In the genomic region with DNA sequence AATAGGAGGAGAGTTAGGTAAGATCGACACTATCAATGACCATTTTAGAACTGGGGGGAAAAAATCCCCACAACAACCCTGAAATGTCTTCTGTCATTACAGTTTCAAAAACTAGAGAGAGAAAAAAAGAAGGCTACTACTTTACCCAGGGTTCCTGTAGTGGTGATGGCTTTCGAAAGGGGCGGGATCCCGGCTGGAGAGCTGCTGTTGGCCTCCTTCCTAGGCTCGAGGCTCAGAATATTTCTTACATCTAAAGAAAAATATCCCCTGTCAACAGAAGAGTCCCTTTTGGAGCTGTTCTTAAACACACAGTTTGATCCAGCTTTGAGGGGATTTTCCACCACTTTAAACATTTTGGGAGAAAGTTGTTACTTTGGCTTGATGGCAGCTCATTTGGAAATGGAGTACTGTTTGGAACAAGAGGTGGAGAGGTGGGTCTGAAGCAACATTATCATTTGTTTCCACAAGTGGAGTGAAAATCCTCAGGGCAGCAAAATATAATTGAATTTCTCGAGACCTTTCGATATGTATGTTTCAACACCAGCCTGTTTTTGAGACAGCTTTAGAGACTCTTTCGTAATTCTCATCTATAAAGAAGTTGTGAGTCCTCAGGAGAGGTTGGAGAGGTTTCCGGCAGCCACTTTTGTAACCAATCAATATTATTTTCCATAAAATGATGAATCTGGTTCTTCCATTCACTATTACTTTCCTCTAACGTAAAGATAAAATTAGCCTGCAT, we compare ENCODE assay signal across 23 cellular contexts. TPM values are rescaled to one million over a fixed set of nuclear protein-coding genes. Genes with fewer than 3 reads are reported as not detected.
DNase-seq lines count a peak whose midpoint lies in the region; ATAC-seq and TF ChIP-seq lines count a peak whose summit lies in the region.
"Had no signal": no experiment of that assay in that cellular context is flagged by ENCODE, and none has a peak within 500 bp of the region (broad histone marks: within the 10 kb centered on the region; RNA-seq: fewer than 3 reads in every experiment).

No MANE protein-coding gene starts in this region.

- H3K36me3 ChIP-seq in mucosa of descending colon (ENCODE audit: low read depth) (no peaks in the 10 kb centered on the region), urinary bladder (ENCODE audit: insufficient read depth) (no peaks in the 10 kb centered on the region)
- H3K36me3 ChIP-seq: heart right ventricle, Peyer's patch had no signal

- H3K9me3 ChIP-seq in T-helper 17 cell (ENCODE audit: control insufficient read depth, low read length, poor library complexity, severe bottlenecking), result no peaks in the 10 kb centered on the region
- no peaks in the 10 kb centered on the region for H3K9me3 ChIP-seq in mucosa of descending colon
- H3K9me3 ChIP-seq: heart right ventricle had no signal

- no peaks in the 10 kb centered on the region for H3K36me3 Mint-ChIP-seq in activated T-cell treated with anti-CD3 and anti-CD28 coated beads, Interleukin-2, amount 50 U/mL, for 24 hours (ENCODE audit: low read depth)
- no peaks in the 10 kb centered on the region for H3K36me3 Mint-ChIP-seq in activated T-cell treated with anti-CD3 and anti-CD28 coated beads, Interleukin-2, amount 50 U/mL, for 4 hours (ENCODE audit: insufficient read depth)
- H3K36me3 Mint-ChIP-seq in T-helper 17 cell (ENCODE audit: low read depth), result peaks cover 5% of the 10 kb centered on the region
- H3K36me3 Mint-ChIP-seq: activated naive CD8-positive, alpha-beta T cell treated with anti-CD3 and anti-CD28 coated beads, Interleukin-2, amount 10 ng/mL, durations not matched to agents 7 days and 5 days had no signal

- DNase-seq in activated T-cell treated with anti-CD3 and anti-CD28 coated beads, Interleukin-2, amount 50 U/mL, for 24 hours, result peak; percentile 9
- DNase-seq in activated T-cell treated with anti-CD3 and anti-CD28 coated beads, Interleukin-2, amount 50 U/mL, for 4 hours, result no peak
- no peak for DNase-seq in T-helper 17 cell
- DNase-seq in mucosa of descending colon, result peak in 2 of 3 donors; percentile 52 to 60
- DNase-seq in caudate nucleus (lab: John Stamatoyannopoulos, UW), result no peak
- no peak for DNase-seq in stimulated activated naive CD4-positive, alpha-beta T cell treated with Interleukin-2 at 50 U/mL for 16 hours (lab: John Stamatoyannopoulos, UW)
- DNase-seq in activated effector memory CD4-positive, alpha-beta T cell treated with anti-CD3 and anti-CD28 coated beads, Interleukin-2, amount 50 U/mL, for 16 hours, result no peak
- DNase-seq: ACHN; activated naive CD8-positive, alpha-beta T cell treated with anti-CD3 and anti-CD28 coated beads, Interleukin-2, amount 10 ng/mL, durations not matched to agents 7 days and 5 days; GM23248; heart right ventricle; NCI-H1092 treated with DMSO at 0.1 percent for 48 hours; NCI-H2081 treated with DMSO at 0.1 percent for 48 hours; NCI-H446 treated with DMSO at 0.1 percent for 48 hours; NK-92 treated with Interleukin-12 subunit alpha and Interleukin-12 subunit beta, amount 100 ng/mL, for 24 hours; Peyer's patch had no signal

- TF ChIP-seq CTCF in mucosa of descending colon (IDR thresholded peaks at IDR 0.05), result no peak

- no peak overlapping the region for H3K27ac Mint-ChIP-seq in activated T-cell treated with anti-CD3 and anti-CD28 coated beads, Interleukin-2, amount 50 U/mL, for 24 hours
- peak overlapping the region; percentile 61 for H3K27ac Mint-ChIP-seq in T-helper 17 cell
- H3K27ac Mint-ChIP-seq: activated naive CD8-positive, alpha-beta T cell treated with anti-CD3 and anti-CD28 coated beads, Interleukin-2, amount 10 ng/mL, durations not matched to agents 7 days and 5 days; activated T-helper 1 cell treated with anti-CD3 and anti-CD28 coated beads, Interleukin-12 subunit alpha, Interleukin-12 subunit beta, Interleukin-2, Interleukin-4 antibody, amounts not matched to agents 30 ng/mL and 10 ng/mL and 1 ng/mL, durations not matched to agents 14 hours and 24 hours and 36 hours had no signal

- H3K27ac ChIP-seq in urinary bladder (ENCODE audit: low read depth), result no peak overlapping the region
- H3K27ac ChIP-seq in caudate nucleus (ENCODE audit: low read depth, low read length), result no peak overlapping the region
- H3K27ac ChIP-seq: GM23248, heart right ventricle, KMS-11, Peyer's patch had no signal

- H3K4me1 ChIP-seq in mucosa of descending colon (ENCODE audit: low read depth) (peaks cover 28% of the 10 kb centered on the region), urinary bladder (ENCODE audit: insufficient read depth) (peaks cover under 1% of the 10 kb centered on the region)

- H3K4me3 ChIP-seq in mucosa of descending colon, result no peak overlapping the region
- peak overlapping the region; percentile 39 for H3K4me3 ChIP-seq in urinary bladder (ENCODE audit: low read depth, low read length)
- H3K4me3 ChIP-seq: GM23248, heart right ventricle, Peyer's patch had no signal

- ATAC-seq in activated T-cell treated with anti-CD3 and anti-CD28 coated beads, Interleukin-2, amount 50 U/mL, for 4 hours, result no peak
- ATAC-seq in T-helper 17 cell (no peak), mucosa of descending colon (no peak)
- ATAC-seq: heart right ventricle, SK-N-SH treated with all-trans-retinoic acid at 6 μM for 48 hours had no signal

- no peak overlapping the region for H3K4me3 Mint-ChIP-seq in activated T-cell treated with anti-CD3 and anti-CD28 coated beads, Interleukin-2, amount 50 U/mL, for 24 hours
- H3K4me3 Mint-ChIP-seq in activated T-cell treated with anti-CD3 and anti-CD28 coated beads, Interleukin-2, amount 50 U/mL, for 4 hours, result no peak overlapping the region
- no peak overlapping the region for H3K4me3 Mint-ChIP-seq in T-helper 17 cell
- H3K4me3 Mint-ChIP-seq: activated naive CD8-positive, alpha-beta T cell treated with anti-CD3 and anti-CD28 coated beads, Interleukin-2, amount 10 ng/mL, durations not matched to agents 7 days and 5 days; activated T-helper 1 cell treated with anti-CD3 and anti-CD28 coated beads, Interleukin-12 subunit alpha, Interleukin-12 subunit beta, Interleukin-2, Interleukin-4 antibody, amounts not matched to agents 30 ng/mL and 10 ng/mL and 1 ng/mL, durations not matched to agents 14 hours and 24 hours and 36 hours had no signal

- H3K4me1 Mint-ChIP-seq in activated T-cell treated with anti-CD3 and anti-CD28 coated beads, Interleukin-2, amount 50 U/mL, for 24 hours (ENCODE audit: low read depth), result peaks cover 15% of the 10 kb centered on the region
- peaks cover 13% of the 10 kb centered on the region for H3K4me1 Mint-ChIP-seq in activated T-cell treated with anti-CD3 and anti-CD28 coated beads, Interleukin-2, amount 50 U/mL, for 4 hours (ENCODE audit: low read depth)
- peaks cover 18% of the 10 kb centered on the region for H3K4me1 Mint-ChIP-seq in T-helper 17 cell

- H3K27me3 Mint-ChIP-seq in activated T-cell treated with anti-CD3 and anti-CD28 coated beads, Interleukin-2, amount 50 U/mL, for 24 hours, result peaks cover 88% of the 10 kb centered on the region
- H3K27me3 Mint-ChIP-seq in activated T-cell treated with anti-CD3 and anti-CD28 coated beads, Interleukin-2, amount 50 U/mL, for 4 hours (ENCODE audit: low read depth), result peaks cover 81% of the 10 kb centered on the region
- peaks cover 76% of the 10 kb centered on the region for H3K27me3 Mint-ChIP-seq in T-helper 17 cell

- no peaks in the 10 kb centered on the region for H3K9me3 Mint-ChIP-seq in activated T-cell treated with anti-CD3 and anti-CD28 coated beads, Interleukin-2, amount 50 U/mL, for 24 hours
- no peaks in the 10 kb centered on the region for H3K9me3 Mint-ChIP-seq in activated T-cell treated with anti-CD3 and anti-CD28 coated beads, Interleukin-2, amount 50 U/mL, for 4 hours
- H3K9me3 Mint-ChIP-seq: activated naive CD8-positive, alpha-beta T cell treated with anti-CD3 and anti-CD28 coated beads, Interleukin-2, amount 10 ng/mL, durations not matched to agents 7 days and 5 days; activated T-helper 1 cell treated with anti-CD3 and anti-CD28 coated beads, Interleukin-12 subunit alpha, Interleukin-12 subunit beta, Interleukin-2, Interleukin-4 antibody, amounts not matched to agents 30 ng/mL and 10 ng/mL and 1 ng/mL, durations not matched to agents 14 hours and 24 hours and 36 hours had no signal

- intact Hi-C loops in mucosa of descending colon (cut with DNase I, micrococcal nuclease), result loop anchor here in 1 of 2 donors (10.0 kb wide), 2 partner anchors 730 to 830 kb away; no protein-coding TSS in a partner anchor

- WGBS in urinary bladder, result 15% methylated on average over 10 of the region's 10 CpGs

RNA-seq across cellular contexts. Expression of gene HOXA13, which starts 5.1 kb away (rescaled TPM):
- total RNA-seq in activated T-cell treated with anti-CD3 and anti-CD28 coated beads, Interleukin-2, amount 50 U/mL, for 4 hours, result not detected
- total RNA-seq in T-helper 17 cell, result not detected
- total RNA-seq in mucosa of descending colon, result 10 to 100 TPM; 28.0 to 54.3 (median 42.2) TPM
- total RNA-seq in urinary bladder, result 43.2 TPM
- 24.4 TPM for polyA plus RNA-seq in urinary bladder
- total RNA-seq: activated CD8-positive, alpha-beta memory T cell treated with anti-CD3 and anti-CD28 coated beads for 36 hours; activated naive CD8-positive, alpha-beta T cell treated with anti-CD3 and anti-CD28 coated beads, Interleukin-2, amount 10 ng/mL, durations not matched to agents 7 days and 5 days; activated T-helper 1 cell treated with anti-CD3 and anti-CD28 coated beads, Interleukin-12 subunit alpha, Interleukin-12 subunit beta, Interleukin-2, Interleukin-4 antibody, amounts not matched to agents 30 ng/mL and 10 ng/mL and 1 ng/mL, durations not matched to agents 14 hours and 24 hours and 36 hours; fibroblast of lung; heart right ventricle; Peyer's patch; temporal lobe had no signal
- polyA plus RNA-seq: fibroblast of lung, heart right ventricle had no signal

RNA-seq across cellular contexts. Expression of gene HOXA11, which starts 9.8 kb away (rescaled TPM):
- not detected for total RNA-seq in activated T-cell treated with anti-CD3 and anti-CD28 coated beads, Interleukin-2, amount 50 U/mL, for 4 hours
- total RNA-seq in T-helper 17 cell (not detected), mucosa of descending colon (10 to 100 TPM in 1 of 3 donors, 1 to 10 TPM in 2; 3.2 to 27.2 (median 5.4) TPM), urinary bladder (9.3 TPM)
- 39.1 TPM for polyA plus RNA-seq in urinary bladder
- total RNA-seq: activated CD8-positive, alpha-beta memory T cell treated with anti-CD3 and anti-CD28 coated beads for 36 hours; activated naive CD8-positive, alpha-beta T cell treated with anti-CD3 and anti-CD28 coated beads, Interleukin-2, amount 10 ng/mL, durations not matched to agents 7 days and 5 days; activated T-helper 1 cell treated with anti-CD3 and anti-CD28 coated beads, Interleukin-12 subunit alpha, Interleukin-12 subunit beta, Interleukin-2, Interleukin-4 antibody, amounts not matched to agents 30 ng/mL and 10 ng/mL and 1 ng/mL, durations not matched to agents 14 hours and 24 hours and 36 hours; fibroblast of lung; heart right ventricle; Peyer's patch; temporal lobe had no signal
- polyA plus RNA-seq: heart right ventricle had no signal

RNA-seq across cellular contexts. Expression of gene HOXA10, which starts 20.7 kb away (rescaled TPM):
- under 1 TPM; 0.08 to 0.14 (median 0.10) TPM for total RNA-seq in activated T-cell treated with anti-CD3 and anti-CD28 coated beads, Interleukin-2, amount 50 U/mL, for 4 hours
- total RNA-seq in T-helper 17 cell (not detected), mucosa of descending colon (10 to 100 TPM; 25.0 to 56.9 (median 25.8) TPM), urinary bladder (23.2 TPM)
- 44.9 TPM for polyA plus RNA-seq in urinary bladder
- total RNA-seq: activated naive CD8-positive, alpha-beta T cell treated with anti-CD3 and anti-CD28 coated beads, Interleukin-2, amount 10 ng/mL, durations not matched to agents 7 days and 5 days; activated T-helper 1 cell treated with anti-CD3 and anti-CD28 coated beads, Interleukin-12 subunit alpha, Interleukin-12 subunit beta, Interleukin-2, Interleukin-4 antibody, amounts not matched to agents 30 ng/mL and 10 ng/mL and 1 ng/mL, durations not matched to agents 14 hours and 24 hours and 36 hours; temporal lobe had no signal

RNA-seq across cellular contexts. Expression of gene HOXA9, which starts 29.5 kb away (rescaled TPM):
- under 1 TPM in 2 of 3 donors, not detected in 1; 0.28 to 0.76 TPM for total RNA-seq in activated T-cell treated with anti-CD3 and anti-CD28 coated beads, Interleukin-2, amount 50 U/mL, for 4 hours
- total RNA-seq in T-helper 17 cell, result not detected
- total RNA-seq in mucosa of descending colon, result 10 to 100 TPM; 22.0 to 27.9 (median 25.0) TPM
- total RNA-seq in urinary bladder, result 19.8 TPM
- 20.5 TPM for polyA plus RNA-seq in urinary bladder
- total RNA-seq: activated CD8-positive, alpha-beta memory T cell treated with anti-CD3 and anti-CD28 coated beads for 36 hours; activated naive CD8-positive, alpha-beta T cell treated with anti-CD3 and anti-CD28 coated beads, Interleukin-2, amount 10 ng/mL, durations not matched to agents 7 days and 5 days; activated T-helper 1 cell treated with anti-CD3 and anti-CD28 coated beads, Interleukin-12 subunit alpha, Interleukin-12 subunit beta, Interleukin-2, Interleukin-4 antibody, amounts not matched to agents 30 ng/mL and 10 ng/mL and 1 ng/mL, durations not matched to agents 14 hours and 24 hours and 36 hours; fibroblast of lung; heart right ventricle had no signal
- polyA plus RNA-seq: heart right ventricle had no signal

RNA-seq across cellular contexts. Expression of gene HOXA7, which starts 38.3 kb away (rescaled TPM):
- total RNA-seq in activated T-cell treated with anti-CD3 and anti-CD28 coated beads, Interleukin-2, amount 50 U/mL, for 4 hours, result not detected
- total RNA-seq in T-helper 17 cell (not detected), mucosa of descending colon (10 to 100 TPM; 17.1 to 29.8 (median 27.9) TPM), urinary bladder (3.7 TPM)
- polyA plus RNA-seq in urinary bladder, result 14.2 TPM
- total RNA-seq: activated CD8-positive, alpha-beta memory T cell treated with anti-CD3 and anti-CD28 coated beads for 36 hours; activated naive CD8-positive, alpha-beta T cell treated with anti-CD3 and anti-CD28 coated beads, Interleukin-2, amount 10 ng/mL, durations not matched to agents 7 days and 5 days; activated T-helper 1 cell treated with anti-CD3 and anti-CD28 coated beads, Interleukin-12 subunit alpha, Interleukin-12 subunit beta, Interleukin-2, Interleukin-4 antibody, amounts not matched to agents 30 ng/mL and 10 ng/mL and 1 ng/mL, durations not matched to agents 14 hours and 24 hours and 36 hours; heart right ventricle; temporal lobe had no signal

Comparison
In these comparisons a context has a peak if more than half of its experiments do, and no peak if none do; other contexts are left out.
1. DNase-seq: peak in activated T-cell treated with anti-CD3 and anti-CD28 coated beads, Interleukin-2, amount 50 U/mL, for 24 hours (single experiment) and mucosa of descending colon (2 of 3); none in activated T-cell treated with anti-CD3 and anti-CD28 coated beads, Interleukin-2, amount 50 U/mL, for 4 hours (single experiment), T-helper 17 cell (0 of 3), caudate nucleus (0 of 61), stimulated activated naive CD4-positive, alpha-beta T cell treated with Interleukin-2 at 50 U/mL for 16 hours (single experiment) and activated effector memory CD4-positive, alpha-beta T cell treated with anti-CD3 and anti-CD28 coated beads, Interleukin-2, amount 50 U/mL, for 16 hours (single experiment).
2. RNA of gene HOXA13, which starts 5.1 kb away (total RNA-seq): 43.2 TPM in urinary bladder (single experiment) and 28.0 to 54.3 TPM in mucosa of descending colon; not detected in activated T-cell treated with anti-CD3 and anti-CD28 coated beads, Interleukin-2, amount 50 U/mL, for 4 hours and not detected in T-helper 17 cell; every median in the first group is over 10 times any median in the second.
3. RNA of gene HOXA11, which starts 9.8 kb away (total RNA-seq): 9.3 TPM in urinary bladder (single experiment) and 3.2 to 27.2 TPM in mucosa of descending colon; not detected in activated T-cell treated with anti-CD3 and anti-CD28 coated beads, Interleukin-2, amount 50 U/mL, for 4 hours and not detected in T-helper 17 cell; every median in the first group is over 4 times any median in the second.
4. RNA of gene HOXA10, which starts 20.7 kb away (total RNA-seq): 25.0 to 56.9 TPM in mucosa of descending colon and 23.2 TPM in urinary bladder (single experiment); 0.08 to 0.14 TPM in activated T-cell treated with anti-CD3 and anti-CD28 coated beads, Interleukin-2, amount 50 U/mL, for 4 hours and not detected in T-helper 17 cell; every median in the first group is over 10 times any median in the second.